In the genomic region with DNA sequence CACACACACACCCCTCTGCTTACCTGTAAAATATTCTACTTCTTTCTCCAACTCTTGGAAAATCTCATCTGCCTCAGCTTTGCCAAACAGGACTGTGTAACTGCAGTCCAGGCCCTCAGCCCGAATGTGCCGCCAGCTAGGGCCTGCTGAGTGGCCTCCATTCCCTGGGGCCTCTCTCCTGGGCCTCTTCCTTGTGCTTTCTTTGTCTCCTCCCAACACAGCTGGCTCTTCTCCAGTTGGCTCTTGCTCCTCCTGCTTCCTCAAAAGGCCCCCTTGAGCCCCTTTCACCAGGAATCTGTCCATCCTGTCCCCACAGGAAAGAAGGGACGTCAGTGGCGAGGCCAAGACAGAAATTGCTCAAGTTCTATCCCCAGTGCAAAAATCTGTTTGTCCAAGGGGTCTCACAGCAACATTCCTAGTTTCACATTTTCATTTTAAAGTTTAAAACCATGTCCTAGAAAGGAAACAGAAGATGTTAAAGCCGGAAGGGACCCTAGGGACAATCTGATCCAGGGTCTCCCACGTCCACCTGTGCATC, we compare ENCODE assay signal across 8 cellular contexts. TPM values are rescaled to one million over a fixed set of nuclear protein-coding genes. Genes with fewer than 3 reads are reported as not detected.
DNase-seq lines count a peak whose midpoint lies in the region; ATAC-seq and TF ChIP-seq lines count a peak whose summit lies in the region.

No MANE protein-coding gene starts in this region.

- H3K4me3 ChIP-seq in LNCaP clone FGC (ENCODE audit: low read depth, low read length) = peak overlapping the region; percentile 59
- peak overlapping the region; percentile 66 for H3K4me3 ChIP-seq in choroid plexus epithelial cell (ENCODE audit: low read depth, low read length)

- H3K36me3 Mint-ChIP-seq in CD14-positive monocyte (peaks cover 16 to 21% of the 10 kb centered on the region in 2 donors), neural crest cell (ENCODE audit: low read depth) (peaks cover 6% of the 10 kb centered on the region)

- H3K4me3 Mint-ChIP-seq in CD14-positive monocyte (peak overlapping the region; percentile 77 to 87), neural crest cell (peak overlapping the region; percentile 84)

- intact Hi-C loops in CD14-positive monocyte (cut with micrococcal nuclease) = loop anchor here (1.0 to 10.0 kb wide), 9 partner anchors 40 to 578 kb away; a partner anchor contains a TSS

- peaks cover 22% of the 10 kb centered on the region for H3K4me1 Mint-ChIP-seq in CD14-positive monocyte
- H3K4me1 Mint-ChIP-seq in neural crest cell = peaks cover 37% of the 10 kb centered on the region

- H3K9me3 Mint-ChIP-seq in CD14-positive monocyte = peaks cover 0 to 2% (median 0%) of the 10 kb centered on the region in 7 donors
- H3K9me3 Mint-ChIP-seq in neural crest cell = no peaks in the 10 kb centered on the region

- H3K27ac Mint-ChIP-seq in CD14-positive monocyte = peak overlapping the region; percentile 75 to 92 (median 85)
- H3K27ac Mint-ChIP-seq in neural crest cell (ENCODE audit: unreplicated experiment) = peak overlapping the region; percentile 75

- ATAC-seq in GM21367 (IDR thresholded peaks at IDR 0.05; ENCODE audit: unreplicated experiment) = no peak
- ATAC-seq in GM21619 (IDR thresholded peaks at IDR 0.05; ENCODE audit: unreplicated experiment) = no peak

- DNase-seq in CD14-positive monocyte (ENCODE audit: low spot score) (no peak), LNCaP clone FGC (ENCODE audit: low read depth) (no peak), choroid plexus epithelial cell (ENCODE audit: low read depth) (no peak), neural crest cell (ENCODE audit: low read depth, low spot score) (no peak), nucleus accumbens (lab: John Stamatoyannopoulos, UW) (no peak), GOT3 (lab: John Stamatoyannopoulos, UW) (no peak)

- TF ChIP-seq CTCF in CD14-positive monocyte (IDR thresholded peaks at IDR 0.05) (no peak), LNCaP clone FGC (IDR thresholded peaks at IDR 0.05; ENCODE audit: control insufficient read depth, extremely low read depth, insufficient read depth) (no peak), choroid plexus epithelial cell (conservative IDR thresholded peaks at IDR 0.05; ENCODE audit: low read depth, low read length) (no peak), neural crest cell (conservative IDR thresholded peaks at IDR 0.05) (no peak)

- H3K27me3 Mint-ChIP-seq in CD14-positive monocyte (ENCODE audit: low read depth in 3 of 3) = peaks cover 0 to 2% (median 0%) of the 10 kb centered on the region in 3 donors
- no peaks in the 10 kb centered on the region for H3K27me3 Mint-ChIP-seq in neural crest cell (ENCODE audit: low read depth)

RNA-seq across cellular contexts. Expression of a gene that starts 0.7 kb away (rescaled TPM):
- polyA plus RNA-seq in CD14-positive monocyte = 1 to 10 TPM; 3.7 to 4.5 TPM
- total RNA-seq in neural crest cell = 33.1 and 36.2 TPM in 2 replicates

RNA-seq across cellular contexts. Expression of a gene that starts 4.8 kb away (rescaled TPM):
- polyA plus RNA-seq in CD14-positive monocyte = 1 to 10 TPM; 2.0 to 2.1 TPM
- 77.6 and 78.7 TPM in 2 replicates for total RNA-seq in neural crest cell

RNA-seq across cellular contexts. Expression of a gene that starts 23.8 kb away (rescaled TPM):
- 1 to 10 TPM in 1 of 2 donors, under 1 TPM in 1; 0.14 to 1.9 TPM for polyA plus RNA-seq in CD14-positive monocyte
- 15.9 and 16.8 TPM in 2 replicates for total RNA-seq in neural crest cell

RNA-seq across cellular contexts. Expression of a gene that starts 40.2 kb away (rescaled TPM):
- 1 to 10 TPM; 4.5 to 8.2 TPM for polyA plus RNA-seq in CD14-positive monocyte
- total RNA-seq in neural crest cell = 15.4 and 20.9 TPM in 2 replicates
